Comparison of ENCODE assay signal across 14 cellular contexts in genomic region chr2:109260116-109260855, GRCh38.
DNase-seq lines count a peak whose midpoint lies in the region; ATAC-seq, FAIRE-seq and TF ChIP-seq lines count a peak whose summit lies in the region.
"Had no signal": no experiment of that assay in that cellular context is flagged by ENCODE, and none has a peak within 500 bp of the region (broad histone marks: within the 10 kb centered on the region; RNA-seq: fewer than 3 reads in every experiment).

No MANE protein-coding gene starts in this region.

- H4K8ac ChIP-seq in IMR-90 (ENCODE audit: low read depth in 2 of 2, low read length in 2 of 2) = no peak overlapping the region
- H4K8ac ChIP-seq in H1 (ENCODE audit: extremely low read depth, insufficient read depth, low read length) = 0 out of 2 replicates have a peak overlapping the region, but pooled peaks have one; percentile 12

- BruUV-seq in IMR-90 (replicated peaks; lab: Mats Ljungman, UMichigan) = no TSS peak

- no peaks in the 10 kb centered on the region for H3K27me3 Mint-ChIP-seq in osteocyte (ENCODE audit: unreplicated experiment)

- CTCF ChIA-PET in IMR-90 (lab: Yijun Ruan, JAX) = no interaction called here
- CTCF ChIA-PET in H1 (lab: Charles Lee; ENCODE audit: partially characterized antibody) = interaction anchor here (0.9 to 2.6 kb wide), 9 partner anchors 7 to 248 kb away, joined by 3 to 15 read pairs (median 4); no protein-coding TSS in a partner anchor

- no peak overlapping the region for H3K4me3 ChIP-seq in IMR-90 (ENCODE audit: insufficient read depth, low read depth, low read length)
- H3K4me3 ChIP-seq in H1 (ENCODE audit: extremely low read depth in 1 of 4, insufficient read depth in 2 of 4, low read depth in 3 of 4, low read length in 4 of 4) = no peak overlapping the region
- H3K4me3 ChIP-seq: HAP-1 had no signal

- H3K9me3 ChIP-seq in IMR-90 (ENCODE audit: control insufficient read depth, insufficient read depth, low read length) (no peaks in the 10 kb centered on the region), H1 (ENCODE audit: insufficient read depth in 2 of 2, low read depth in 1 of 2, low read length in 1 of 2) (no peaks in the 10 kb centered on the region)
- H3K9me3 ChIP-seq: HAP-1 had no signal

- H3K4ac ChIP-seq in IMR-90 (ENCODE audit: low read depth, low read length) (no peak overlapping the region), H1 (replicated peaks; ENCODE audit: insufficient read length, low read depth, low read length) (no peak overlapping the region)

- H2BK20ac ChIP-seq in IMR-90 (ENCODE audit: low read depth, low read length) = no peak overlapping the region
- no peak overlapping the region for H2BK20ac ChIP-seq in H1 (ENCODE audit: low read length)

- H3K36me3 Mint-ChIP-seq in osteocyte (ENCODE audit: unreplicated experiment) = peaks cover 2% of the 10 kb centered on the region

- H3K27ac Mint-ChIP-seq in osteocyte (ENCODE audit: unreplicated experiment) = peak overlapping the region; percentile 15

- H2AK5ac ChIP-seq in IMR-90 (ENCODE audit: low read depth, low read length) = peak overlapping the region; percentile 30; the same call in 1 of the 2 replicates
- H2AK5ac ChIP-seq in H1 (ENCODE audit: low read depth, low read length) = no peak overlapping the region

- H3K4me3 Mint-ChIP-seq in osteocyte (ENCODE audit: unreplicated experiment) = no peak overlapping the region

- dilution Hi-C loops in IMR-90 (cut with HindIII; ENCODE audit: low sequenced_read_pairs, unreplicated experiment) = no loop called here

- no peak overlapping the region for H3K14ac ChIP-seq in IMR-90 (replicated peaks; ENCODE audit: low read depth, low read length)
- no peak overlapping the region for H3K14ac ChIP-seq in H1 (ENCODE audit: insufficient read length)

- H3K79me1 ChIP-seq in IMR-90 (ENCODE audit: low read depth in 1 of 2, low read length in 2 of 2) = peaks cover 38 to 92% of the 10 kb centered on the region in 2 experiments
- H3K79me1 ChIP-seq in H1 (ENCODE audit: low read depth, low read length) = no peaks in the 10 kb centered on the region

- POLR2A ChIA-PET in IMR-90 (lab: Charles Lee; ENCODE audit: unreplicated experiment) (no interaction called here), H1 (lab: Charles Lee; ENCODE audit: partially characterized antibody) (no interaction called here)

- H3K4me2 ChIP-seq in IMR-90 (ENCODE audit: low read depth, low read length) (no peak overlapping the region), H1 (ENCODE audit: insufficient read depth in 1 of 2, low read depth in 2 of 2, low read length in 2 of 2) (no peak overlapping the region)

- no peak overlapping the region for H2BK120ac ChIP-seq in IMR-90 (ENCODE audit: low read depth, low read length)
- no peak overlapping the region for H2BK120ac ChIP-seq in H1 (replicated peaks; ENCODE audit: low read depth, low read length)

- no peak overlapping the region for H2BK15ac ChIP-seq in IMR-90 (ENCODE audit: low read depth, low read length)
- no peak overlapping the region for H2BK15ac ChIP-seq in H1 (ENCODE audit: low read length)

- H3K9ac ChIP-seq in IMR-90 (ENCODE audit: low read depth, low read length) (no peak overlapping the region), H1 (replicated peaks in 1 of 4; ENCODE audit: extremely low read depth in 1 of 4, low read depth in 3 of 4, low read length in 3 of 4) (no peak overlapping the region)

- no peaks in the 10 kb centered on the region for H3K27me3 ChIP-seq in IMR-90 (ENCODE audit: control insufficient read depth, insufficient read depth, low read length)
- no peaks in the 10 kb centered on the region for H3K27me3 ChIP-seq in H1 (replicated peaks in 1 of 4; ENCODE audit: control insufficient read depth in 3 of 4, extremely low read depth in 1 of 4, insufficient read depth in 3 of 4, low read length in 3 of 4)

- TF ChIP-seq POLR2A in IMR-90 (IDR thresholded peaks at IDR 0.05; ENCODE audit: low read depth, low read length) (no peak), H1 (IDR thresholded peaks at IDR 0.05; ENCODE audit: control extremely low read depth in 1 of 2, low read depth in 2 of 2, low read length in 2 of 2) (no peak)

- no peak overlapping the region for H3K23ac ChIP-seq in IMR-90 (ENCODE audit: low read depth, low read length)
- H3K23ac ChIP-seq in H1 (ENCODE audit: insufficient read length) = no peak overlapping the region

- H3K9me3 Mint-ChIP-seq in osteocyte (ENCODE audit: unreplicated experiment) = no peaks in the 10 kb centered on the region

- in situ Hi-C loops in IMR-90 (cut with MboI; ENCODE audit: low sequenced_read_pairs) = no loop called here

- H3K56ac ChIP-seq in IMR-90 (ENCODE audit: extremely low read depth, insufficient read depth, low read length) (no peak overlapping the region), H1 (replicated peaks; ENCODE audit: insufficient read length, low read depth, low read length) (no peak overlapping the region)

- H3K27ac ChIP-seq in IMR-90 (ENCODE audit: insufficient read depth, low read length) (no peak overlapping the region), H1 (ENCODE audit: low read depth, low read length) (no peak overlapping the region)
- H3K27ac ChIP-seq: 22Rv1, C4-2B, RWPE1 had no signal

- H3K9me1 ChIP-seq in IMR-90 (ENCODE audit: insufficient read depth, low read length) = peaks cover 28% of the 10 kb centered on the region

- no peak for ATAC-seq in IMR-90 (ENCODE audit: low read depth)
- no peak for ATAC-seq in HG02840 (IDR thresholded peaks at IDR 0.05; ENCODE audit: low FRiP score, unreplicated experiment)
- ATAC-seq in GM19395 (IDR thresholded peaks at IDR 0.05; ENCODE audit: unreplicated experiment) = no peak

- DNase-seq in DMS53 (lab: John Stamatoyannopoulos, UW) (peak; percentile 65), DMS53 treated with DMSO at 0.1 percent for 48 hours (lab: John Stamatoyannopoulos, UW; ENCODE audit: unreplicated experiment) (no peak), IMR-90 (no peak), H1 (ENCODE audit: low read depth in 1 of 2, low spot score in 2 of 2) (no peak), osteocyte (ENCODE audit: extremely low spot score, unreplicated experiment) (no peak)
- DNase-seq in stimulated activated CD4-positive, alpha-beta T cell treated with anti-CD3 and anti-CD28 coated beads, Interleukin-4, amount 100 ng/mL, for 24 hours = no peak
- DNase-seq: NCI-H1930, NCI-H2171 had no signal

- H3K4me1 ChIP-seq in IMR-90 (ENCODE audit: control insufficient read depth, insufficient read depth, low read length) (peaks cover 28% of the 10 kb centered on the region), H1 (replicated peaks in 1 of 4; ENCODE audit: control insufficient read depth in 3 of 4, insufficient read depth in 4 of 4, low read length in 3 of 4) (no peaks in the 10 kb centered on the region)
- H3K4me1 ChIP-seq: HAP-1 had no signal

- peaks cover 95% of the 10 kb centered on the region for H3K4me1 Mint-ChIP-seq in osteocyte (ENCODE audit: unreplicated experiment)

- no peak for FAIRE-seq in H1 (lab: Jason Lieb, UNC)

- TF ChIP-seq CTCF in IMR-90 (conservative IDR thresholded peaks at IDR 0.05; ENCODE audit: low read depth, low read length) (no peak), H1 (IDR thresholded peaks at IDR 0.05; ENCODE audit: control extremely low read depth in 1 of 3, insufficient read depth in 1 of 3, low read depth in 1 of 3, low read length in 3 of 3) (no peak), osteocyte (IDR thresholded peaks at IDR 0.05) (no peak)

- WGBS in IMR-90 (ENCODE audit: extremely low coverage in 2 of 2, insufficient read length in 1 of 2), 2 experiments = 100% methylated on average over 1 of the region's 11 CpGs; no CpG with 5 or more reads in 1 of the 2 experiments
- WGBS in H1 (ENCODE audit: extremely low coverage in 1 of 2, insufficient coverage in 1 of 2, insufficient read length in 1 of 2, insufficient replicate concordance in 2 of 2, low coverage in 1 of 2, low lambda C conversion rate in 2 of 2, missing lambda C conversion rate in 1 of 2), 2 experiments = 90% methylated on average over 11 of the region's 11 CpGs; no CpG with 5 or more reads in 1 of the 2 experiments

- no peak overlapping the region for H4K91ac ChIP-seq in IMR-90 (ENCODE audit: insufficient read depth, low read depth, low read length)
- H4K91ac ChIP-seq in H1 (replicated peaks; ENCODE audit: insufficient read length, low read length) = no peak overlapping the region

- intact Hi-C loops in IMR-90 (cut with micrococcal nuclease) = loop anchor here (5.0 kb wide), 2 partner anchors 133 to 252 kb away; partner anchors contain the start of gene SH3RF3

- H4K5ac ChIP-seq in IMR-90 (ENCODE audit: low read depth, low read length) (no peak overlapping the region), H1 (ENCODE audit: insufficient read length, low read depth, low read length) (no peak overlapping the region)

- H3K79me2 ChIP-seq in H1 (ENCODE audit: control insufficient read depth in 1 of 2, insufficient read depth in 2 of 2, low read length in 2 of 2) = no peaks in the 10 kb centered on the region

- TF ChIP-seq RAD21 in IMR-90 (IDR thresholded peaks at IDR 0.05; ENCODE audit: low read length) (no peak), H1 (IDR thresholded peaks at IDR 0.05 in 1 of 2, conservative IDR thresholded peaks at IDR 0.05 in 1 of 2; ENCODE audit: low read depth in 2 of 2, low read length in 2 of 2) (no peak)

- no peak overlapping the region for H2AFZ ChIP-seq in IMR-90 (replicated peaks; ENCODE audit: low read length, poor library complexity)
- 0 out of 2 replicates have a peak overlapping the region, but pooled peaks have one; percentile 58 for H2AFZ ChIP-seq in H1 (ENCODE audit: low read length)

- no peaks in the 10 kb centered on the region for H3K36me3 ChIP-seq in IMR-90 (ENCODE audit: control insufficient read depth, insufficient read depth, low read length)
- H3K36me3 ChIP-seq in H1 (ENCODE audit: control insufficient read depth in 2 of 4, insufficient read depth in 4 of 4, low read length in 3 of 4) = no peaks in the 10 kb centered on the region
- H3K36me3 ChIP-seq: HAP-1 had no signal

- H2BK5ac ChIP-seq in IMR-90 (ENCODE audit: low read depth, low read length, poor library complexity, severe bottlenecking) (no peak overlapping the region), H1 (ENCODE audit: low read depth, low read length) (no peak overlapping the region)

- no peak for TF ChIP-seq EP300 in H1 (IDR thresholded peaks at IDR 0.05; ENCODE audit: borderline replicate concordance in 1 of 2, low read depth in 2 of 2, low read length in 2 of 2)

- H2AK9ac ChIP-seq in IMR-90 (replicated peaks; ENCODE audit: low read depth, low read length, poor library complexity) = no peak overlapping the region

- no peaks in the 10 kb centered on the region for H3K23me2 ChIP-seq in H1 (ENCODE audit: low read depth, low read length)

- H4K20me1 ChIP-seq in IMR-90 (ENCODE audit: insufficient read depth, low read length) (peaks cover 76% of the 10 kb centered on the region), H1 (replicated peaks in 1 of 2; ENCODE audit: control insufficient read depth in 1 of 2, insufficient read depth in 2 of 2, low read length in 2 of 2) (peaks cover 0 to 2% of the 10 kb centered on the region in 2 experiments)

- H2BK12ac ChIP-seq in H1 (ENCODE audit: low read depth, low read length) = no peak overlapping the region

- H3K18ac ChIP-seq in IMR-90 (ENCODE audit: low read depth, low read length) = no peak overlapping the region
- no peak overlapping the region for H3K18ac ChIP-seq in H1 (ENCODE audit: extremely low read depth, low read length)

TF ChIP-seq in IMR-90, 13 proteins besides CTCF, POLR2A, EP300 and RAD21 (continues in another document):
- TF ChIP-seq BHLHE40 (IDR thresholded peaks at IDR 0.05; ENCODE audit: low read depth, low read length) = no peak
